33 cellular contexts compared by ENCODE assay signal in genomic region chr7:86222806-86223205, GRCh38.
"Had no signal": no experiment of that assay in that cellular context is flagged by ENCODE, and none has a peak within 500 bp of the region (broad histone marks: within the 10 kb centered on the region; RNA-seq: fewer than 3 reads in every experiment).

No MANE protein-coding gene starts in this region.

- ATAC-seq: activated naive CD8-positive, alpha-beta T cell treated with anti-CD3 and anti-CD28 coated beads, Interleukin-2, amount 50 U/mL, for 24 hours; activated T-cell treated with anti-CD3 and anti-CD28 coated beads, Interleukin-2, amount 50 U/mL, for 4 hours; activated T-cell treated with anti-CD3 and anti-CD28 coated beads, Interleukin-2, amount 50 U/mL, for 72 hours; body of pancreas had no signal

- H3K27me3 ChIP-seq: adrenal gland, ascending aorta, body of pancreas, brain microvascular endothelial cell, breast epithelium, cardiac muscle cell had no signal

- FAIRE-seq: astrocyte, bronchial epithelial cell had no signal

- H3K4me3 ChIP-seq: adrenal gland, ascending aorta, body of pancreas, breast epithelium, cardiac muscle cell had no signal

- H3K9me3 ChIP-seq: adrenal gland, ascending aorta, body of pancreas had no signal

- H3K27ac ChIP-seq: adrenal gland, ascending aorta, body of pancreas, brain microvascular endothelial cell, breast epithelium, cardiac muscle cell had no signal

- H3K4me1 ChIP-seq: adrenal gland, ascending aorta, body of pancreas, breast epithelium had no signal

- DNase-seq: activated effector memory CD4-positive, alpha-beta T cell treated with anti-CD3 and anti-CD28 coated beads, Interleukin-2, amount 50 U/mL, for 16 hours; activated effector memory CD4-positive, alpha-beta T cell treated with Interleukin-2 at 50 U/mL for 16 hours; activated gamma-delta T cell; activated gamma-delta T cell treated with Interleukin-2 at 50 U/mL for 16 hours; activated naive CD4-positive, alpha-beta T cell; activated naive CD4-positive, alpha-beta T cell treated with anti-CD3 and anti-CD28 coated beads for 36 hours; activated naive CD4-positive, alpha-beta T cell treated with anti-CD3 and anti-CD28 coated beads, Interleukin-2, amount 10 ng/mL, durations not matched to agents 7 days and 5 days; activated naive CD4-positive, alpha-beta T cell treated with anti-CD3 and anti-CD28 coated beads, Interleukin-2, amount 50 U/mL, for 16 hours; activated naive CD4-positive, alpha-beta T cell treated with Interleukin-2 at 50 U/mL for 16 hours; activated naive CD8-positive, alpha-beta T cell treated with anti-CD3 and anti-CD28 coated beads for 36 hours; activated naive CD8-positive, alpha-beta T cell treated with anti-CD3 and anti-CD28 coated beads, Interleukin-2, amount 10 ng/mL, durations not matched to agents 7 days and 5 days; activated naive CD8-positive, alpha-beta T cell treated with anti-CD3 and anti-CD28 coated beads, Interleukin-2, amount 50 U/mL, for 24 hours; activated T-cell treated with anti-CD3 and anti-CD28 coated beads for 4 hours; activated T-cell treated with anti-CD3 and anti-CD28 coated beads, Interleukin-2, amount 50 U/mL, for 1 hour; activated T-cell treated with anti-CD3 and anti-CD28 coated beads, Interleukin-2, amount 50 U/mL, for 24 hours; activated T-cell treated with anti-CD3 and anti-CD28 coated beads, Interleukin-2, amount 50 U/mL, for 4 hours; activated T-cell treated with anti-CD3 and anti-CD28 coated beads, Interleukin-2, amount 50 U/mL, for 48 hours; activated T-cell treated with anti-CD3 and anti-CD28 coated beads, Interleukin-2, amount 50 U/mL, for 72 hours; adrenal gland; amniotic stem cell; amygdala; anterior cingulate cortex; aorta; body of pancreas; brain microvascular endothelial cell; caudate nucleus; central memory CD4-positive, alpha-beta T cell; cerebellar nuclear complex had no signal

- H3K36me3 ChIP-seq: adrenal gland, ascending aorta, brain microvascular endothelial cell, breast epithelium, cardiac muscle cell had no signal
